In genomic region chr3:55591893-55592292, GRCh38 we compare ENCODE assay signal across 20 cellular contexts.
A peak's percentile ranks its signal among the peaks of the same experiment; 100 is the strongest.
DNase-seq lines count a peak whose midpoint lies in the region; ATAC-seq and TF ChIP-seq lines count a peak whose summit lies in the region.
"Had no signal": no experiment of that assay in that cellular context is flagged by ENCODE, and none has a peak within 500 bp of the region (broad histone marks: within the 10 kb centered on the region; RNA-seq: fewer than 3 reads in every experiment).

No MANE protein-coding gene starts in this region.

- no peak overlapping the region for H2BK120ac ChIP-seq in IMR-90 (ENCODE audit: low read depth, low read length)
- no peak overlapping the region for H2BK120ac ChIP-seq in neuronal stem cell (ENCODE audit: low read depth, low read length)

- no peak for TF ChIP-seq POLR2A in IMR-90 (IDR thresholded peaks at IDR 0.05; ENCODE audit: low read depth, low read length)

- dilution Hi-C loops in IMR-90 (cut with HindIII; ENCODE audit: low sequenced_read_pairs, unreplicated experiment): no loop called here

- no peaks in the 10 kb centered on the region for H4K20me1 ChIP-seq in IMR-90 (ENCODE audit: insufficient read depth, low read length)
- no peaks in the 10 kb centered on the region for H4K20me1 ChIP-seq in SK-N-SH (ENCODE audit: insufficient read depth)
- H4K20me1 ChIP-seq in hepatocyte (ENCODE audit: insufficient read depth, poor library complexity, severe bottlenecking): no peaks in the 10 kb centered on the region

- 0 out of 4 replicates have a peak overlapping the region, but pooled peaks of 1 of the 2 experiments have one; percentile 21 for H4K8ac ChIP-seq in IMR-90 (ENCODE audit: low read depth in 2 of 2, low read length in 2 of 2)
- H4K8ac ChIP-seq in neuronal stem cell (ENCODE audit: low read depth, low read length): no peak overlapping the region

- peak; percentile 49 for ATAC-seq in IMR-90 (ENCODE audit: low read depth)
- peak; percentile 67 for ATAC-seq in sciatic nerve

- no peak overlapping the region for H2BK5ac ChIP-seq in IMR-90 (ENCODE audit: low read depth, low read length, poor library complexity, severe bottlenecking)
- no peak overlapping the region for H2BK5ac ChIP-seq in neuronal stem cell (ENCODE audit: low read length)

- 0 out of 2 replicates have a peak overlapping the region, but pooled peaks have one; percentile 16 for H3K14ac ChIP-seq in IMR-90 (replicated peaks; ENCODE audit: low read depth, low read length)
- H3K14ac ChIP-seq in neuronal stem cell (ENCODE audit: low read length): no peak overlapping the region

- H3K27ac ChIP-seq in IMR-90 (ENCODE audit: insufficient read depth, low read length): no peak overlapping the region
- peak overlapping the region; percentile 38 for H3K27ac ChIP-seq in layer of hippocampus (ENCODE audit: low read depth, low read length)
- no peak overlapping the region for H3K27ac ChIP-seq in neuronal stem cell (replicated peaks; ENCODE audit: low read length)
- H3K27ac ChIP-seq in SK-N-SH (ENCODE audit: low read depth in 2 of 2, low read length in 1 of 2): no peak overlapping the region
- no peak overlapping the region for H3K27ac ChIP-seq in hepatocyte
- H3K27ac ChIP-seq: coronary artery, neutrophil, SK-N-MC, suprapubic skin had no signal

- no TSS peak for BruUV-seq in IMR-90 (replicated peaks; lab: Mats Ljungman, UMichigan)

- no peak overlapping the region for H2BK20ac ChIP-seq in IMR-90 (ENCODE audit: low read depth, low read length)

- H3K4me1 ChIP-seq in IMR-90 (ENCODE audit: control insufficient read depth, insufficient read depth, low read length) (peaks cover 7% of the 10 kb centered on the region), neuronal stem cell (ENCODE audit: control insufficient read depth in 2 of 2, insufficient read depth in 1 of 2, low read depth in 1 of 2, low read length in 2 of 2) (peaks cover 0 to 5% of the 10 kb centered on the region in 2 donors), SK-N-SH (ENCODE audit: control insufficient read depth in 1 of 2, insufficient read depth in 2 of 2, low read depth in 1 of 2, low read length in 1 of 2) (no peaks in the 10 kb centered on the region), hepatocyte (ENCODE audit: insufficient read depth) (peaks cover 5% of the 10 kb centered on the region)
- H3K4me1 ChIP-seq: suprapubic skin had no signal

- H3K4me3 ChIP-seq in IMR-90 (ENCODE audit: insufficient read depth, low read depth, low read length): no peak overlapping the region
- no peak overlapping the region for H3K4me3 ChIP-seq in MG63
- no peak overlapping the region for H3K4me3 ChIP-seq in neuronal stem cell (ENCODE audit: low read length in 2 of 2)
- no peak overlapping the region for H3K4me3 ChIP-seq in SK-N-SH (ENCODE audit: low read depth in 2 of 2, low read length in 1 of 2)
- no peak overlapping the region for H3K4me3 ChIP-seq in hepatocyte
- H3K4me3 ChIP-seq: coronary artery, SK-N-MC, suprapubic skin had no signal

- no peaks in the 10 kb centered on the region for H3K9me3 Mint-ChIP-seq in dendritic cell treated with granulocyte-macrophage colony-stimulating factor and Interleukin-4, amounts not matched to agents 40 ng/mL and 50 ng/mL, for 4 days

- CTCF ChIA-PET in IMR-90 (lab: Yijun Ruan, JAX) (no interaction called here), SK-N-SH (lab: Yijun Ruan, JAX) (no interaction called here)

- H2AFZ ChIP-seq in IMR-90 (replicated peaks; ENCODE audit: low read length, poor library complexity) (peak overlapping the region; percentile 56), neuronal stem cell (ENCODE audit: low read length) (no peak overlapping the region), SK-N-SH (ENCODE audit: low read depth) (no peak overlapping the region), hepatocyte (no peak overlapping the region)

- peaks cover 2% of the 10 kb centered on the region for H3K27me3 ChIP-seq in IMR-90 (ENCODE audit: control insufficient read depth, insufficient read depth, low read length)
- no peaks in the 10 kb centered on the region for H3K27me3 ChIP-seq in layer of hippocampus (ENCODE audit: control insufficient read depth, insufficient read depth, low read length)
- no peaks in the 10 kb centered on the region for H3K27me3 ChIP-seq in MG63
- no peaks in the 10 kb centered on the region for H3K27me3 ChIP-seq in neuronal stem cell (ENCODE audit: control insufficient read depth in 3 of 3, insufficient read depth in 3 of 3, low read depth in 1 of 3, low read length in 3 of 3)
- no peaks in the 10 kb centered on the region for H3K27me3 ChIP-seq in SK-N-SH (ENCODE audit: insufficient read depth)
- no peaks in the 10 kb centered on the region for H3K27me3 ChIP-seq in hepatocyte
- H3K27me3 ChIP-seq: neutrophil had no signal

- no peak overlapping the region for H2AK9ac ChIP-seq in IMR-90 (replicated peaks; ENCODE audit: low read depth, low read length, poor library complexity)

- H3F3A ChIP-seq in SK-N-SH (replicated peaks; ENCODE audit: insufficient read depth): no peaks in the 10 kb centered on the region

- 80% methylated on average over 4 of the region's 5 CpGs; no CpG with 5 or more reads in 1 of the 2 experiments for WGBS in IMR-90 (ENCODE audit: extremely low coverage in 2 of 2, insufficient read length in 1 of 2), 2 experiments
- no CpG with 5 or more reads among the region's 5 CpGs for WGBS in neuronal stem cell (ENCODE audit: extremely low coverage in 2 of 2, insufficient read length in 2 of 2, insufficient replicate concordance in 1 of 2), 2 donors
- 58% methylated on average over 3 of the region's 5 CpGs for WGBS in SK-N-SH (ENCODE audit: low lambda C conversion rate)
- 75% methylated on average over 5 of the region's 5 CpGs for WGBS in hepatocyte (ENCODE audit: low lambda C conversion rate, missing lambda C conversion rate)

- DNase-seq in IMR-90 (peak; percentile 38), sciatic nerve (ENCODE audit: low spot score) (no peak), MG63 (no peak), neuronal stem cell (ENCODE audit: low spot score) (no peak), SK-N-SH (no peak), hepatocyte (ENCODE audit: low spot score) (no peak)
- DNase-seq: COR-L47; EL; KBM-7; midbrain; NCI-H1048; NCI-H2081; NCI-H69; stimulated activated CD4-positive, alpha-beta T cell treated with anti-CD3 and anti-CD28 coated beads, Interleukin-4, amount 100 ng/mL, for 24 hours had no signal

- intact Hi-C loops in IMR-90 (cut with micrococcal nuclease) (no loop called here), sciatic nerve (cut with DNase I) (no loop called here)
- intact Hi-C loops in dendritic cell treated with granulocyte-macrophage colony-stimulating factor and Interleukin-4, amounts not matched to agents 40 ng/mL and 50 ng/mL, for 4 days (cut with micrococcal nuclease): loop anchor here (2.0 kb wide), 1 partner anchor 33 kb away; no protein-coding TSS in a partner anchor

- H3K4me1 Mint-ChIP-seq in dendritic cell treated with granulocyte-macrophage colony-stimulating factor and Interleukin-4, amounts not matched to agents 40 ng/mL and 50 ng/mL, for 4 days (ENCODE audit: low read depth): peaks cover 75% of the 10 kb centered on the region

- peak overlapping the region; percentile 90 for H3K27ac Mint-ChIP-seq in dendritic cell treated with granulocyte-macrophage colony-stimulating factor and Interleukin-4, amounts not matched to agents 40 ng/mL and 50 ng/mL, for 4 days

- H4K5ac ChIP-seq in IMR-90 (ENCODE audit: low read depth, low read length): no peak overlapping the region

- H2BK15ac ChIP-seq in IMR-90 (ENCODE audit: low read depth, low read length) (0 out of 3 replicates have a peak overlapping the region, but pooled peaks have one; percentile 5), neuronal stem cell (ENCODE audit: low read length) (no peak overlapping the region)

- H3K4ac ChIP-seq in IMR-90 (ENCODE audit: low read depth, low read length) (no peak overlapping the region), neuronal stem cell (ENCODE audit: low read length) (no peak overlapping the region)

- no peaks in the 10 kb centered on the region for H3K9me2 ChIP-seq in SK-N-SH
- no peaks in the 10 kb centered on the region for H3K9me2 ChIP-seq in hepatocyte (replicated peaks; ENCODE audit: insufficient read depth)

- peaks cover 2% of the 10 kb centered on the region for H3K27me3 Mint-ChIP-seq in dendritic cell treated with granulocyte-macrophage colony-stimulating factor and Interleukin-4, amounts not matched to agents 40 ng/mL and 50 ng/mL, for 4 days

- no peak overlapping the region for H3K23ac ChIP-seq in IMR-90 (ENCODE audit: low read depth, low read length)
- H3K23ac ChIP-seq in neuronal stem cell (ENCODE audit: low read depth, low read length, poor library complexity): no peak overlapping the region

- no peak overlapping the region for H2BK12ac ChIP-seq in neuronal stem cell (ENCODE audit: low read length)

- no peak for TF ChIP-seq RAD21 in IMR-90 (IDR thresholded peaks at IDR 0.05; ENCODE audit: low read length)
- TF ChIP-seq RAD21 in SK-N-SH (IDR thresholded peaks at IDR 0.05; ENCODE audit: low read length): no peak

- no peaks in the 10 kb centered on the region for H3K79me2 ChIP-seq in SK-N-SH (ENCODE audit: insufficient read depth)
- H3K79me2 ChIP-seq in hepatocyte: no peaks in the 10 kb centered on the region

- POLR2A ChIA-PET in IMR-90 (lab: Charles Lee; ENCODE audit: unreplicated experiment) (no interaction called here), SK-N-SH (lab: Yijun Ruan, JAX) (no interaction called here)

- H3K56ac ChIP-seq in IMR-90 (ENCODE audit: extremely low read depth, insufficient read depth, low read length): no peak overlapping the region

- TF ChIP-seq CTCF in IMR-90 (conservative IDR thresholded peaks at IDR 0.05; ENCODE audit: low read depth, low read length) (no peak), SK-N-SH (IDR thresholded peaks at IDR 0.05) (no peak), hepatocyte (IDR thresholded peaks at IDR 0.05; ENCODE audit: poor library complexity) (no peak)

- H3K4me2 ChIP-seq in IMR-90 (ENCODE audit: low read depth, low read length): no peak overlapping the region
- no peak overlapping the region for H3K4me2 ChIP-seq in neuronal stem cell (ENCODE audit: insufficient read depth, low read length, poor library complexity, severe bottlenecking)
- no peak overlapping the region for H3K4me2 ChIP-seq in SK-N-SH
- H3K4me2 ChIP-seq in hepatocyte: no peak overlapping the region

- H3K18ac ChIP-seq in IMR-90 (ENCODE audit: low read depth, low read length): no peak overlapping the region
- no peak overlapping the region for H3K18ac ChIP-seq in neuronal stem cell (ENCODE audit: low read length)

- H3K79me1 ChIP-seq in IMR-90 (ENCODE audit: low read depth in 1 of 2, low read length in 2 of 2): no peaks in the 10 kb centered on the region
- H3K79me1 ChIP-seq in neuronal stem cell (ENCODE audit: low read depth, low read length): no peaks in the 10 kb centered on the region

- H3K9me1 ChIP-seq in IMR-90 (ENCODE audit: insufficient read depth, low read length): no peaks in the 10 kb centered on the region

- no peak overlapping the region for H3K4me3 Mint-ChIP-seq in dendritic cell treated with granulocyte-macrophage colony-stimulating factor and Interleukin-4, amounts not matched to agents 40 ng/mL and 50 ng/mL, for 4 days

- no peaks in the 10 kb centered on the region for H3K36me3 Mint-ChIP-seq in dendritic cell treated with granulocyte-macrophage colony-stimulating factor and Interleukin-4, amounts not matched to agents 40 ng/mL and 50 ng/mL, for 4 days (ENCODE audit: low read depth)

- H3K36me3 ChIP-seq in IMR-90 (ENCODE audit: control insufficient read depth, insufficient read depth, low read length): no peaks in the 10 kb centered on the region
- no peaks in the 10 kb centered on the region for H3K36me3 ChIP-seq in MG63
- no peaks in the 10 kb centered on the region for H3K36me3 ChIP-seq in neuronal stem cell (replicated peaks in 1 of 2; ENCODE audit: control insufficient read depth in 2 of 2, insufficient read depth in 2 of 2, low read length in 2 of 2)
- no peaks in the 10 kb centered on the region for H3K36me3 ChIP-seq in SK-N-SH (replicated peaks in 1 of 2; ENCODE audit: control insufficient read depth in 1 of 2, insufficient read depth in 2 of 2, low read length in 1 of 2)
- no peaks in the 10 kb centered on the region for H3K36me3 ChIP-seq in hepatocyte (replicated peaks; ENCODE audit: insufficient read depth, low read depth)
- H3K36me3 ChIP-seq: neutrophil, suprapubic skin had no signal

- H3K9me3 ChIP-seq in IMR-90 (ENCODE audit: control insufficient read depth, insufficient read depth, low read length): no peaks in the 10 kb centered on the region
- no peaks in the 10 kb centered on the region for H3K9me3 ChIP-seq in MG63
- no peaks in the 10 kb centered on the region for H3K9me3 ChIP-seq in neuronal stem cell (replicated peaks in 1 of 2; ENCODE audit: control insufficient read depth in 2 of 2, insufficient read depth in 1 of 2, low read depth in 1 of 2, low read length in 2 of 2)
- H3K9me3 ChIP-seq in SK-N-SH: no peaks in the 10 kb centered on the region
- no peaks in the 10 kb centered on the region for H3K9me3 ChIP-seq in hepatocyte (ENCODE audit: low read depth)
- H3K9me3 ChIP-seq: neutrophil, suprapubic skin had no signal

- TF ChIP-seq EP300 in SK-N-SH (IDR thresholded peaks at IDR 0.05; ENCODE audit: borderline replicate concordance in 1 of 2, low read depth in 1 of 2, low read length in 1 of 2): no peak

- H2AK5ac ChIP-seq in IMR-90 (ENCODE audit: low read depth, low read length) (no peak overlapping the region), neuronal stem cell (ENCODE audit: low read depth, low read length) (no peak overlapping the region)

- H4K91ac ChIP-seq in IMR-90 (ENCODE audit: insufficient read depth, low read depth, low read length) (no peak overlapping the region), neuronal stem cell (ENCODE audit: low read depth, low read length, poor library complexity) (no peak overlapping the region)

- in situ Hi-C loops in IMR-90 (cut with MboI; ENCODE audit: low sequenced_read_pairs): no loop called here

- no peak overlapping the region for H3K9ac ChIP-seq in IMR-90 (ENCODE audit: low read depth, low read length)
- no peak overlapping the region for H3K9ac ChIP-seq in neuronal stem cell (ENCODE audit: low read depth, low read length, poor library complexity)
- no peak overlapping the region for H3K9ac ChIP-seq in SK-N-SH
